Comparison of ENCODE assay signal across 2 cellular contexts in the genomic region with DNA sequence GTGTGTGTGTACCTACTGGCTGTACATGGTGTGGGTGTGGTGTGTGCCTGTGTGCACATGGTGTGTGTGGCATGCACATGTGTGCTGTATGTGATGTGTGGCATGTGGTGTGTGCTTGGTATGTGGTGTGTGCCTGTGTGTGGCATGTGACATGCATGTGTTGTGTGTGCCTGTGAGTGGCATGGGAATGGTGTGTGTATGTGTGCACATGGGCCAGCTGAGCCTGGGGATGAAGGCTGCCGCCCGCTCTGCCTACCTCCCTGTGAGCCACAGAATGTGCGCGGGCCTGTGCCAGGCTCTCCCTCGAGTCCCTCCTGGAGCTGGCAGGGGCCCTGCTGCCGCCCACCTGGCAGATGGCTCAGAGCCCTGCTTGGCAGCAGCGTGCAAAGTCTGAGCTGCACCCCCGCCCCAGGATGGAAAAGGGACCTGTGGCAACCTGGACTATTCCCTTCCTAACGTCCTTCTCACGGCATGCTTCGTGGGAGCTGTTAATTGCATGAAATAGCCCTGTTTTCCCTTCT.
TF ChIP-seq lines count a peak whose summit lies in the region.

No MANE protein-coding gene starts in this region.

TF ChIP-seq in HEK293, 187 proteins besides CTCF, POLR2A, EP300 and RAD21 (continues in another document):
- no peak for TF ChIP-seq TCF7L2 (IDR thresholded peaks at IDR 0.05; ENCODE audit: borderline replicate concordance, low read depth, low read length)
- no peak for TF ChIP-seq ZBTB1 (tag by site-specific recombination; IDR thresholded peaks at IDR 0.05)
- 0 out of 2 replicates have a peak, but pooled peaks have one; percentile 50 for TF ChIP-seq ZNF311 (tag by site-specific recombination; IDR thresholded peaks at IDR 0.05; ENCODE audit: borderline replicate concordance)
- TF ChIP-seq KLF9 (tag by site-specific recombination; IDR thresholded peaks at IDR 0.05; ENCODE audit: low read depth): peak; percentile 50; the same call in 1 of the 2 replicates
- TF ChIP-seq ZBTB48 (tag by site-specific recombination; IDR thresholded peaks at IDR 0.05): no peak
- no peak for TF ChIP-seq ZNF596 (tag by site-specific recombination; IDR thresholded peaks at IDR 0.05)
- no peak for TF ChIP-seq IKZF3 (tag by site-specific recombination; IDR thresholded peaks at IDR 0.05)
- TF ChIP-seq ZNF670 (tag by site-specific recombination; IDR thresholded peaks at IDR 0.05; ENCODE audit: low read depth): no peak
- 0 out of 2 replicates have a peak, but pooled peaks have one; percentile 9 for TF ChIP-seq ZNF473 (tag by site-specific recombination; IDR thresholded peaks at IDR 0.05)
- TF ChIP-seq, protein P1, sequence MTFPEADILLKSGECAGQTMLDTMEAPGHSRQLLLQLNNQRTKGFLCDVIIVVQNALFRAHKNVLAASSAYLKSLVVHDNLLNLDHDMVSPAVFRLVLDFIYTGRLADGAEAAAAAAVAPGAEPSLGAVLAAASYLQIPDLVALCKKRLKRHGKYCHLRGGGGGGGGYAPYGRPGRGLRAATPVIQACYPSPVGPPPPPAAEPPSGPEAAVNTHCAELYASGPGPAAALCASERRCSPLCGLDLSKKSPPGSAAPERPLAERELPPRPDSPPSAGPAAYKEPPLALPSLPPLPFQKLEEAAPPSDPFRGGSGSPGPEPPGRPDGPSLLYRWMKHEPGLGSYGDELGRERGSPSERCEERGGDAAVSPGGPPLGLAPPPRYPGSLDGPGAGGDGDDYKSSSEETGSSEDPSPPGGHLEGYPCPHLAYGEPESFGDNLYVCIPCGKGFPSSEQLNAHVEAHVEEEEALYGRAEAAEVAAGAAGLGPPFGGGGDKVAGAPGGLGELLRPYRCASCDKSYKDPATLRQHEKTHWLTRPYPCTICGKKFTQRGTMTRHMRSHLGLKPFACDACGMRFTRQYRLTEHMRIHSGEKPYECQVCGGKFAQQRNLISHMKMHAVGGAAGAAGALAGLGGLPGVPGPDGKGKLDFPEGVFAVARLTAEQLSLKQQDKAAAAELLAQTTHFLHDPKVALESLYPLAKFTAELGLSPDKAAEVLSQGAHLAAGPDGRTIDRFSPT (tag by site-specific recombination; IDR thresholded peaks at IDR 0.05): peak; percentile 93
- TF ChIP-seq ZNF157 (tag by site-specific recombination; IDR thresholded peaks at IDR 0.05): no peak
- no peak for TF ChIP-seq ZFP3 (tag by site-specific recombination; IDR thresholded peaks at IDR 0.05; ENCODE audit: low read depth)
- peak; percentile 69 for TF ChIP-seq ZFHX2 (tag by site-specific recombination; conservative IDR thresholded peaks at IDR 0.05)
- TF ChIP-seq, protein P2, sequence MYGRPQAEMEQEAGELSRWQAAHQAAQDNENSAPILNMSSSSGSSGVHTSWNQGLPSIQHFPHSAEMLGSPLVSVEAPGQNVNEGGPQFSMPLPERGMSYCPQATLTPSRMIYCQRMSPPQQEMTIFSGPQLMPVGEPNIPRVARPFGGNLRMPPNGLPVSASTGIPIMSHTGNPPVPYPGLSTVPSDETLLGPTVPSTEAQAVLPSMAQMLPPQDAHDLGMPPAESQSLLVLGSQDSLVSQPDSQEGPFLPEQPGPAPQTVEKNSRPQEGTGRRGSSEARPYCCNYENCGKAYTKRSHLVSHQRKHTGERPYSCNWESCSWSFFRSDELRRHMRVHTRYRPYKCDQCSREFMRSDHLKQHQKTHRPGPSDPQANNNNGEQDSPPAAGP (tag by site-specific recombination; IDR thresholded peaks at IDR 0.05): no peak
- TF ChIP-seq ZBTB7A (tag by site-specific recombination; IDR thresholded peaks at IDR 0.05; ENCODE audit: low read depth): 0 out of 2 replicates have a peak, but pooled peaks have one; percentile 59
- TF ChIP-seq ZNF221 (tag by site-specific recombination; IDR thresholded peaks at IDR 0.05; ENCODE audit: borderline replicate concordance): no peak
- no peak for TF ChIP-seq GLI4 (tag by site-specific recombination; IDR thresholded peaks at IDR 0.05)
- no peak for TF ChIP-seq ZNF350 (tag by site-specific recombination; IDR thresholded peaks at IDR 0.05)
- TF ChIP-seq ZNF2 (tag by site-specific recombination; IDR thresholded peaks at IDR 0.05): 0 out of 2 replicates have a peak, but pooled peaks have one; percentile 42
- TF ChIP-seq, protein P3, sequence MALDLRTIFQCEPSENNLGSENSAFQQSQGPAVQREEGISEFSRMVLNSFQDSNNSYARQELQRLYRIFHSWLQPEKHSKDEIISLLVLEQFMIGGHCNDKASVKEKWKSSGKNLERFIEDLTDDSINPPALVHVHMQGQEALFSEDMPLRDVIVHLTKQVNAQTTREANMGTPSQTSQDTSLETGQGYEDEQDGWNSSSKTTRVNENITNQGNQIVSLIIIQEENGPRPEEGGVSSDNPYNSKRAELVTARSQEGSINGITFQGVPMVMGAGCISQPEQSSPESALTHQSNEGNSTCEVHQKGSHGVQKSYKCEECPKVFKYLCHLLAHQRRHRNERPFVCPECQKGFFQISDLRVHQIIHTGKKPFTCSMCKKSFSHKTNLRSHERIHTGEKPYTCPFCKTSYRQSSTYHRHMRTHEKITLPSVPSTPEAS (tag by site-specific recombination; IDR thresholded peaks at IDR 0.05): peak; percentile 91
- TF ChIP-seq ZNF37A (tag by site-specific recombination; IDR thresholded peaks at IDR 0.05): no peak
- TF ChIP-seq, protein P4, sequence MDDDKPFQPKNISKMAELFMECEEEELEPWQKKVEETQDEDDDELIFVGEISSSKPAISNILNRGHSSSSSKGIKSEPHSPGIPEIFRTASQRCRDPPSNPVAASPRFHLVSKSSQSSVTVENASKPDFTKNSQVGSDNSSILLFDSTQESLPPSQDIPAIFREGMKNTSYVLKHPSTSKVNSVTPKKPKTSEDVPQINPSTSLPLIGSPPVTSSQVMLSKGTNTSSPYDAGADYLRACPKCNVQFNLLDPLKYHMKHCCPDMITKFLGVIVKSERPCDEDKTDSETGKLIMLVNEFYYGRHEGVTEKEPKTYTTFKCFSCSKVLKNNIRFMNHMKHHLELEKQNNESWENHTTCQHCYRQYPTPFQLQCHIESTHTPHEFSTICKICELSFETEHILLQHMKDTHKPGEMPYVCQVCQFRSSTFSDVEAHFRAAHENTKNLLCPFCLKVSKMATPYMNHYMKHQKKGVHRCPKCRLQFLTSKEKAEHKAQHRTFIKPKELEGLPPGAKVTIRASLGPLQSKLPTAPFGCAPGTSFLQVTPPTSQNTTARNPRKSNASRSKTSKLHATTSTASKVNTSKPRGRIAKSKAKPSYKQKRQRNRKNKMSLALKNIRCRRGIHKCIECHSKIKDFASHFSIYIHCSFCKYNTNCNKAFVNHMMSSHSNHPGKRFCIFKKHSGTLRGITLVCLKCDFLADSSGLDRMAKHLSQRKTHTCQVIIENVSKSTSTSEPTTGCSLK (tag by site-specific recombination; IDR thresholded peaks at IDR 0.05): no peak
- TF ChIP-seq SETDB1 (IDR thresholded peaks at IDR 0.05; ENCODE audit: insufficient read length, low read length): no peak
- TF ChIP-seq ZNF610 (tag by site-specific recombination; IDR thresholded peaks at IDR 0.05; ENCODE audit: borderline replicate concordance): no peak
- TF ChIP-seq BCL11A (tag by site-specific recombination; IDR thresholded peaks at IDR 0.05; ENCODE audit: low read depth): no peak
- no peak for TF ChIP-seq HOXA7 (CRISPR knock-in tag; IDR thresholded peaks at IDR 0.05; ENCODE audit: borderline replicate concordance)

TF ChIP-seq in GM12878, 131 proteins besides CTCF, POLR2A, EP300 and RAD21:
- TF ChIP-seq TARDBP (IDR thresholded peaks at IDR 0.05; ENCODE audit: borderline replicate concordance) (peak; percentile 88), ZNF217 (IDR thresholded peaks at IDR 0.05) (no peak), POU2F2 (IDR thresholded peaks at IDR 0.05; ENCODE audit: borderline replicate concordance, low read depth, low read length) (no peak)
- TF ChIP-seq, protein P5, sequence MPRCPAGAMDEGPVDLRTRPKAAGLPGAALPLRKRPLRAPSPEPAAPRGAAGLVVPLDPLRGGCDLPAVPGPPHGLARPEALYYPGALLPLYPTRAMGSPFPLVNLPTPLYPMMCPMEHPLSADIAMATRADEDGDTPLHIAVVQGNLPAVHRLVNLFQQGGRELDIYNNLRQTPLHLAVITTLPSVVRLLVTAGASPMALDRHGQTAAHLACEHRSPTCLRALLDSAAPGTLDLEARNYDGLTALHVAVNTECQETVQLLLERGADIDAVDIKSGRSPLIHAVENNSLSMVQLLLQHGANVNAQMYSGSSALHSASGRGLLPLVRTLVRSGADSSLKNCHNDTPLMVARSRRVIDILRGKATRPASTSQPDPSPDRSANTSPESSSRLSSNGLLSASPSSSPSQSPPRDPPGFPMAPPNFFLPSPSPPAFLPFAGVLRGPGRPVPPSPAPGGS (IDR thresholded peaks at IDR 0.05; ENCODE audit: borderline replicate concordance, insufficient read depth, low read depth, low read length, poor library complexity, severe bottlenecking): no peak
